ENCODE assay signal across 8 cellular contexts in genomic region chr12:49580572-49581535, GRCh38. TPM values are rescaled to one million over a fixed set of nuclear protein-coding genes. Genes with fewer than 3 reads are reported as not detected.
DNase-seq lines count a peak whose midpoint lies in the region; ATAC-seq and TF ChIP-seq lines count a peak whose summit lies in the region.

No MANE protein-coding gene starts in this region.

- H3K4me1 Mint-ChIP-seq in osteocyte (ENCODE audit: unreplicated experiment): peaks cover 41% of the 10 kb centered on the region

- H3K36me3 Mint-ChIP-seq in osteocyte (ENCODE audit: unreplicated experiment): peaks cover 5% of the 10 kb centered on the region

- WGBS in aorta, 2 donors: 27 to 31% methylated on average over 8 of the region's 8 CpGs

- no peak overlapping the region for H3K27ac Mint-ChIP-seq in osteocyte (ENCODE audit: unreplicated experiment)

- ATAC-seq in RWPE2 (ENCODE audit: low read depth) (peak; percentile 90), aorta (ENCODE audit: low FRiP score) (peak; percentile 62), HG03442 (IDR thresholded peaks at IDR 0.05; ENCODE audit: unreplicated experiment) (no peak)

- H3K9me3 Mint-ChIP-seq in osteocyte (ENCODE audit: unreplicated experiment): no peaks in the 10 kb centered on the region

- DNase-seq in GM12865 (ENCODE audit: low read depth) (peak; percentile 79), LoVo (ENCODE audit: low spot score) (peak; percentile 30), RWPE2 (ENCODE audit: low spot score) (no peak), glomerular visceral epithelial cell (ENCODE audit: extremely low spot score) (peak; percentile 89), osteocyte (ENCODE audit: extremely low spot score, unreplicated experiment) (peak; percentile 90), aorta (peak; percentile 75 to 84)
- DNase-seq in activated naive CD4-positive, alpha-beta T cell treated with anti-CD3 and anti-CD28 coated beads, Interleukin-2, amount 50 U/mL, for 16 hours: peak; percentile 44

- H3K4me1 ChIP-seq in RWPE2 (ENCODE audit: insufficient read depth, poor library complexity, severe bottlenecking) (no peaks in the 10 kb centered on the region), aorta (ENCODE audit: control insufficient read depth in 1 of 2, insufficient read depth in 2 of 2, low read length in 2 of 2) (no peaks in the 10 kb centered on the region)

- H3K4me3 ChIP-seq in GM12865 (ENCODE audit: low read depth, low read length) (no peak overlapping the region; the same call in none of the 2 replicates), RWPE2 (ENCODE audit: severe bottlenecking) (no peak overlapping the region), aorta (ENCODE audit: low read length in 2 of 2) (no peak overlapping the region)

- H3K36me3 ChIP-seq in RWPE2 (ENCODE audit: low read depth) (peaks cover 3% of the 10 kb centered on the region; the same call in 1 of the 2 replicates), aorta (ENCODE audit: control insufficient read depth in 1 of 2, insufficient read depth in 2 of 2, low read length in 1 of 2) (no peaks in the 10 kb centered on the region)

- no peak overlapping the region for H3K4me3 Mint-ChIP-seq in osteocyte (ENCODE audit: unreplicated experiment)

- H3K27me3 ChIP-seq in RWPE2 (ENCODE audit: insufficient read depth, poor library complexity, severe bottlenecking) (no peaks in the 10 kb centered on the region), aorta (ENCODE audit: control insufficient read depth in 1 of 2, insufficient read depth in 2 of 2, low read length in 1 of 2) (no peaks in the 10 kb centered on the region)

- intact Hi-C loops in aorta (cut with DNase I): no loop called here

- H3K27me3 Mint-ChIP-seq in osteocyte (ENCODE audit: unreplicated experiment): no peaks in the 10 kb centered on the region

- TF ChIP-seq CTCF in GM12865 (IDR thresholded peaks at IDR 0.05; ENCODE audit: insufficient read depth, low read depth, low read length, missing control alignments) (peak; percentile 88), RWPE2 (IDR thresholded peaks at IDR 0.05; ENCODE audit: poor library complexity, severe bottlenecking) (peak; percentile 79), osteocyte (IDR thresholded peaks at IDR 0.05) (peak; percentile 89)

- no peaks in the 10 kb centered on the region for H3K9me3 ChIP-seq in RWPE2 (ENCODE audit: severe bottlenecking)
- no peaks in the 10 kb centered on the region for H3K9me3 ChIP-seq in aorta (ENCODE audit: control insufficient read depth, low read length)

- H3K27ac ChIP-seq in RWPE2 (ENCODE audit: poor library complexity, severe bottlenecking) (no peak overlapping the region), aorta (ENCODE audit: low read depth in 1 of 2, low read length in 2 of 2) (no peak overlapping the region)

RNA-seq across cellular contexts. Expression of gene MCRS1, which starts 12.9 kb away (rescaled TPM):
- 61.6 and 69.3 TPM in 2 replicates for total RNA-seq in osteocyte
- total RNA-seq in aorta: 10 to 100 TPM; 34.7 to 44.0 TPM
- 10 to 100 TPM; 27.5 to 99.2 TPM for polyA plus RNA-seq in aorta

RNA-seq across cellular contexts. Expression of gene FAM186B, which starts 24.6 kb away (rescaled TPM):
- 0.30 and 0.50 TPM in 2 replicates for total RNA-seq in osteocyte
- total RNA-seq in aorta: under 1 TPM; 0.23 to 0.30 TPM
- polyA plus RNA-seq in aorta: under 1 TPM in 1 of 2 donors, not detected in 1; 0.26 TPM

RNA-seq across cellular contexts. Expression of gene KCNH3, which starts 42.0 kb away (rescaled TPM):
- total RNA-seq in osteocyte: 0.35 TPM in 1 of 2 replicates, not detected in the other
- 1 to 10 TPM in 1 of 2 donors, under 1 TPM in 1; 0.10 to 1.7 TPM for total RNA-seq in aorta
- polyA plus RNA-seq in aorta: 1 to 10 TPM in 1 of 2 donors, under 1 TPM in 1; 0.31 to 1.5 TPM

RNA-seq across cellular contexts. Expression of gene PRPF40B, which starts 42.5 kb away (rescaled TPM):
- total RNA-seq in osteocyte: 25.6 and 28.9 TPM in 2 replicates
- total RNA-seq in aorta: 10 to 100 TPM; 28.2 to 41.0 TPM
- 10 to 100 TPM; 11.3 to 69.0 TPM for polyA plus RNA-seq in aorta
